In genomic region chr1:201320168-201320842, GRCh38 we compare ENCODE assay signal across 20 cellular contexts. TPM values are rescaled to one million over a fixed set of nuclear protein-coding genes. Genes with fewer than 3 reads are reported as not detected.
"Had no signal": no experiment of that assay in that cellular context is flagged by ENCODE, and none has a peak within 500 bp of the region (broad histone marks: within the 10 kb centered on the region; RNA-seq: fewer than 3 reads in every experiment).

No MANE protein-coding gene starts in this region.

- H3K4me1 ChIP-seq: testis had no signal

- H3K4me1 Mint-ChIP-seq: endodermal cell; naive thymus-derived CD8-positive, alpha-beta T cell had no signal

- H3K36me3 Mint-ChIP-seq: activated CD4-positive, alpha-beta memory T cell treated with anti-CD3 and anti-CD28 coated beads for 36 hours; activated naive CD8-positive, alpha-beta T cell; naive thymus-derived CD8-positive, alpha-beta T cell had no signal

- H3K9me3 Mint-ChIP-seq: activated CD4-positive, alpha-beta memory T cell treated with anti-CD3 and anti-CD28 coated beads for 36 hours; activated T-cell treated with anti-CD3 and anti-CD28 coated beads, Interleukin-2, amount 50 U/mL, for 4 hours; endodermal cell; naive thymus-derived CD8-positive, alpha-beta T cell; stimulated activated naive CD8-positive, alpha-beta T cell treated with anti-CD3 and anti-CD28 coated beads, Interleukin-15, Interleukin-2, amounts not matched to agents 100 ng/mL and 50 ng/mL, for 24 hours had no signal

- DNase-seq: activated CD4-positive, alpha-beta memory T cell treated with anti-CD3 and anti-CD28 coated beads for 36 hours; activated CD4-positive, alpha-beta T cell treated with anti-CD3 and anti-CD28 coated beads for 1 hour; activated effector memory CD4-positive, alpha-beta T cell treated with anti-CD3 and anti-CD28 coated beads, Interleukin-2, amount 50 U/mL, for 16 hours; activated T-cell treated with anti-CD3 and anti-CD28 coated beads, Interleukin-2, amount 50 U/mL, for 4 hours; amygdala; brain microvascular endothelial cell; cerebellar nuclear complex; endodermal cell; hippocampal formation; left cardiac atrium; mammary epithelial cell; mucosa of descending colon; naive thymus-derived CD8-positive, alpha-beta T cell; stimulated activated CD4-positive, alpha-beta T cell treated with anti-CD3 and anti-CD28 coated beads, Interleukin-4, amount 100 ng/mL, for 1 hour; testis had no signal

- H3K27me3 ChIP-seq: brain microvascular endothelial cell, testis had no signal

- H3K27ac Mint-ChIP-seq: activated CD4-positive, alpha-beta memory T cell treated with anti-CD3 and anti-CD28 coated beads for 36 hours; activated naive CD8-positive, alpha-beta T cell; endodermal cell; naive thymus-derived CD8-positive, alpha-beta T cell; stimulated activated naive CD8-positive, alpha-beta T cell treated with anti-CD3 and anti-CD28 coated beads, Interleukin-15, Interleukin-2, amounts not matched to agents 100 ng/mL and 50 ng/mL, for 24 hours had no signal

- H3K27ac ChIP-seq: brain microvascular endothelial cell, testis had no signal

- H3K4me3 ChIP-seq: mucosa of descending colon, testis had no signal

- H3K9me3 ChIP-seq: mucosa of descending colon, testis had no signal

- H3K27me3 Mint-ChIP-seq: activated naive CD8-positive, alpha-beta T cell had no signal

- H3K4me3 Mint-ChIP-seq: activated CD4-positive, alpha-beta memory T cell treated with anti-CD3 and anti-CD28 coated beads for 36 hours; activated naive CD8-positive, alpha-beta T cell; activated T-cell treated with anti-CD3 and anti-CD28 coated beads, Interleukin-2, amount 50 U/mL, for 4 hours; endodermal cell; naive thymus-derived CD8-positive, alpha-beta T cell; stimulated activated naive CD8-positive, alpha-beta T cell treated with anti-CD3 and anti-CD28 coated beads, Interleukin-15, Interleukin-2, amounts not matched to agents 100 ng/mL and 50 ng/mL, for 24 hours had no signal

- H3K36me3 ChIP-seq: brain microvascular endothelial cell had no signal

RNA-seq across cellular contexts. Expression of gene PKP1, which starts 37.0 kb away (rescaled TPM):
- total RNA-seq: activated CD4-positive, alpha-beta memory T cell treated with anti-CD3 and anti-CD28 coated beads for 36 hours; activated T-cell treated with anti-CD3 and anti-CD28 coated beads, Interleukin-2, amount 50 U/mL, for 4 hours; naive thymus-derived CD8-positive, alpha-beta T cell had no signal
- polyA plus RNA-seq: naive thymus-derived CD8-positive, alpha-beta T cell had no signal

RNA-seq across cellular contexts. Expression of gene TNNT2, which starts 57.2 kb away (rescaled TPM):
- total RNA-seq: activated CD4-positive, alpha-beta memory T cell treated with anti-CD3 and anti-CD28 coated beads for 36 hours; activated T-cell treated with anti-CD3 and anti-CD28 coated beads, Interleukin-2, amount 50 U/mL, for 4 hours; dermis microvascular lymphatic vessel endothelial cell; naive thymus-derived CD8-positive, alpha-beta T cell; osteoblast; pulmonary artery endothelial cell had no signal
- polyA plus RNA-seq: naive thymus-derived CD8-positive, alpha-beta T cell had no signal
